In genomic region chr6:47275640-47276039, GRCh38 we compare ENCODE assay signal across 16 cellular contexts. TPM values are rescaled to one million over a fixed set of nuclear protein-coding genes. Genes with fewer than 3 reads are reported as not detected.
"Had no signal": no experiment of that assay in that cellular context is flagged by ENCODE, and none has a peak within 500 bp of the region (broad histone marks: within the 10 kb centered on the region; RNA-seq: fewer than 3 reads in every experiment).

No MANE protein-coding gene starts in this region.

- H3K4me3 ChIP-seq: gastrocnemius medialis, heart right ventricle, mucosa of descending colon, ovary, right atrium auricular region, stomach, thyroid gland, upper lobe of left lung, uterus had no signal

- DNase-seq: gastrocnemius medialis; heart right ventricle; hypothalamus; kidney glomerular epithelial cell; mucosa of descending colon; naive thymus-derived CD8-positive, alpha-beta T cell; ovary; stimulated activated CD4-positive, alpha-beta T cell treated with anti-CD3 and anti-CD28 coated beads, Interleukin-12 subunit alpha, Interleukin-12 subunit beta, amount 100 ng/mL, for 4 hours; stimulated activated naive CD4-positive, alpha-beta T cell; stomach; thyroid gland; upper lobe of left lung; uterus had no signal

- H3K27me3 ChIP-seq: gastrocnemius medialis, heart right ventricle, ovary, right atrium auricular region, stomach, thyroid gland, upper lobe of left lung, uterus had no signal

- H3K4me1 Mint-ChIP-seq: naive thymus-derived CD8-positive, alpha-beta T cell had no signal

- H3K9me3 Mint-ChIP-seq: dendritic cell treated with granulocyte-macrophage colony-stimulating factor and Interleukin-4, amounts not matched to agents 40 ng/mL and 50 ng/mL, for 4 days; neural crest cell had no signal

- H3K4me1 ChIP-seq: gastrocnemius medialis, right atrium auricular region, upper lobe of left lung, uterus had no signal

- H3K4me3 Mint-ChIP-seq: dendritic cell treated with granulocyte-macrophage colony-stimulating factor and Interleukin-4, amounts not matched to agents 40 ng/mL and 50 ng/mL, for 4 days; naive thymus-derived CD8-positive, alpha-beta T cell; neural crest cell had no signal

- H3K27ac ChIP-seq: gastrocnemius medialis, heart right ventricle, ovary, right atrium auricular region, stomach, thyroid gland, upper lobe of left lung, uterus had no signal

- H3K36me3 Mint-ChIP-seq: naive thymus-derived CD8-positive, alpha-beta T cell had no signal

- H3K27ac Mint-ChIP-seq: dendritic cell treated with granulocyte-macrophage colony-stimulating factor and Interleukin-4, amounts not matched to agents 40 ng/mL and 50 ng/mL, for 4 days; naive thymus-derived CD8-positive, alpha-beta T cell had no signal

- H3K36me3 ChIP-seq: gastrocnemius medialis, ovary, right atrium auricular region, thyroid gland, upper lobe of left lung, uterus had no signal

- ATAC-seq: gastrocnemius medialis; heart right ventricle; naive thymus-derived CD8-positive, alpha-beta T cell had no signal

- H3K27me3 Mint-ChIP-seq: naive thymus-derived CD8-positive, alpha-beta T cell had no signal

- H3K9me3 ChIP-seq: gastrocnemius medialis, mucosa of descending colon, ovary, right atrium auricular region, stomach, thyroid gland, uterus had no signal

RNA-seq across cellular contexts. Expression of gene TNFRSF21, which starts 34.1 kb away (rescaled TPM):
- polyA plus RNA-seq: naive thymus-derived CD8-positive, alpha-beta T cell had no signal
